37 cellular contexts compared by ENCODE assay signal in genomic region chr13:45691667-45692066, GRCh38. TPM values are rescaled to one million over a fixed set of nuclear protein-coding genes. Genes with fewer than 3 reads are reported as not detected.
"Had no signal": no experiment of that assay in that cellular context is flagged by ENCODE, and none has a peak within 500 bp of the region (broad histone marks: within the 10 kb centered on the region; RNA-seq: fewer than 3 reads in every experiment).

No MANE protein-coding gene starts in this region.

- H3K27me3 Mint-ChIP-seq: activated CD8-positive, alpha-beta T cell treated with anti-CD3 and anti-CD28 coated beads for 36 hours had no signal

- H3K9me3 Mint-ChIP-seq: activated B cell treated with CpG ODN at 0.5 μM for 24 hours; activated CD8-positive, alpha-beta T cell treated with anti-CD3 and anti-CD28 coated beads for 36 hours; activated T-cell treated with anti-CD3 and anti-CD28 coated beads, Interleukin-2, amount 50 U/mL, for 4 hours; activated T-helper 17 cell treated with anti-CD3 and anti-CD28 coated beads, Interleukin-2, amount 50 U/mL, for 72 hours; central memory CD8-positive, alpha-beta T cell; effector memory CD8-positive, alpha-beta T cell; T-helper 2 cell treated with Interferon-gamma antibody and Interleukin-4, amounts not matched to agents 5 μg/mL and 100 μg/mL, for 36 hours had no signal

- H3K27ac Mint-ChIP-seq: activated B cell treated with CpG ODN at 0.5 μM for 24 hours; activated CD8-positive, alpha-beta T cell treated with anti-CD3 and anti-CD28 coated beads for 36 hours; activated naive CD8-positive, alpha-beta T cell; activated T-helper 17 cell treated with anti-CD3 and anti-CD28 coated beads, Interleukin-2, amount 50 U/mL, for 72 hours; dendritic cell treated with granulocyte-macrophage colony-stimulating factor and Interleukin-4, amounts not matched to agents 40 ng/mL and 50 ng/mL, for 4 days; effector memory CD8-positive, alpha-beta T cell; T-helper 17 cell; T-helper 2 cell treated with Interferon-gamma antibody and Interleukin-4, amounts not matched to agents 5 μg/mL and 100 μg/mL, for 36 hours had no signal

- H3K4me1 Mint-ChIP-seq: activated B cell treated with CpG ODN at 0.5 μM for 24 hours had no signal

- DNase-seq: activated B cell treated with CpG ODN at 0.5 μM for 24 hours; activated CD4-positive, alpha-beta T cell treated with anti-CD3 and anti-CD28 coated beads for 48 hours; activated CD4-positive, alpha-beta T cell treated with anti-CD3 and anti-CD28 coated beads, Interleukin-2, amount 50 U/mL, for 1 hour; activated CD4-positive, alpha-beta T cell treated with anti-CD3 and anti-CD28 coated beads, Interleukin-2, amount 50 U/mL, for 48 hours; activated CD8-positive, alpha-beta memory T cell treated with anti-CD3 and anti-CD28 coated beads for 24 hours; activated CD8-positive, alpha-beta T cell treated with anti-CD3 and anti-CD28 coated beads for 36 hours; activated effector memory CD4-positive, alpha-beta T cell treated with Interleukin-2 at 50 U/mL for 16 hours; activated gamma-delta T cell treated with Interleukin-2 at 50 U/mL for 16 hours; activated naive CD4-positive, alpha-beta T cell treated with anti-CD3 and anti-CD28 coated beads, Interleukin-2, amount 50 U/mL, for 16 hours; activated naive CD4-positive, alpha-beta T cell treated with Interleukin-2 at 50 U/mL for 16 hours; activated T-cell treated with anti-CD3 and anti-CD28 coated beads, Interleukin-2, amount 50 U/mL, for 4 hours; amniotic stem cell; anterior cingulate cortex; brain microvascular endothelial cell; dorsolateral prefrontal cortex; effector memory CD8-positive, alpha-beta T cell; esophagus squamous epithelium; head of caudate nucleus; T-helper 1 cell; T-helper 17 cell; T1000; WERI-Rb-1 had no signal

- H3K4me3 Mint-ChIP-seq: activated B cell treated with CpG ODN at 0.5 μM for 24 hours; activated CD8-positive, alpha-beta T cell treated with anti-CD3 and anti-CD28 coated beads for 36 hours; activated naive CD8-positive, alpha-beta T cell; activated T-cell treated with anti-CD3 and anti-CD28 coated beads, Interleukin-2, amount 50 U/mL, for 4 hours; activated T-helper 17 cell treated with anti-CD3 and anti-CD28 coated beads, Interleukin-2, amount 50 U/mL, for 72 hours; central memory CD8-positive, alpha-beta T cell; dendritic cell treated with granulocyte-macrophage colony-stimulating factor and Interleukin-4, amounts not matched to agents 40 ng/mL and 50 ng/mL, for 4 days; effector memory CD8-positive, alpha-beta T cell; T-helper 17 cell; T-helper 2 cell treated with Interferon-gamma antibody and Interleukin-4, amounts not matched to agents 5 μg/mL and 100 μg/mL, for 36 hours had no signal

RNA-seq across cellular contexts. Expression of gene CBY2, which starts 10.5 kb away (rescaled TPM):
- total RNA-seq: activated B cell treated with CpG ODN at 0.5 μM for 24 hours; activated CD8-positive, alpha-beta T cell treated with anti-CD3 and anti-CD28 coated beads for 36 hours; activated T-cell treated with anti-CD3 and anti-CD28 coated beads, Interleukin-2, amount 50 U/mL, for 4 hours; activated T-helper 17 cell treated with anti-CD3 and anti-CD28 coated beads, Interleukin-2, amount 50 U/mL, for 72 hours; astrocyte; bronchial epithelial cell; cardiac septum; cerebellum; dorsolateral prefrontal cortex; endothelial cell of umbilical vein; esophagus squamous epithelium; fibroblast of lung; fibroblast of villous mesenchyme; frontal cortex; T-helper 17 cell had no signal
- polyA plus RNA-seq: adipose tissue, endothelial cell of umbilical vein, esophagus, fibroblast of lung had no signal
